10 cellular contexts compared by ENCODE assay signal in genomic region chr12:67457799-67458680, GRCh38.
DNase-seq lines count a peak whose midpoint lies in the region; ATAC-seq and TF ChIP-seq lines count a peak whose summit lies in the region.
"Had no signal": no experiment of that assay in that cellular context is flagged by ENCODE, and none has a peak within 500 bp of the region (broad histone marks: within the 10 kb centered on the region; RNA-seq: fewer than 3 reads in every experiment).

No MANE protein-coding gene starts in this region.

- H3K36me3 Mint-ChIP-seq in HFFc6 (ENCODE audit: low read depth) = no peaks in the 10 kb centered on the region

- H3K27me3 ChIP-seq in ACC112 (ENCODE audit: insufficient read depth, low read length) (no peaks in the 10 kb centered on the region), liver (ENCODE audit: control insufficient read depth in 4 of 4, insufficient read depth in 4 of 4, low read length in 3 of 4) (no peaks in the 10 kb centered on the region)

- H3K4me1 Mint-ChIP-seq in HFFc6 (ENCODE audit: low read depth) = peaks cover 26% of the 10 kb centered on the region

- ATAC-seq in HG02970 (IDR thresholded peaks at IDR 0.05; ENCODE audit: low FRiP score, unreplicated experiment) = no peak
- no peak for ATAC-seq in HG03432 (IDR thresholded peaks at IDR 0.05; ENCODE audit: unreplicated experiment)
- no peak for ATAC-seq in GM21515 (IDR thresholded peaks at IDR 0.05; ENCODE audit: unreplicated experiment)

- H3K4me1 ChIP-seq in ACC112 (ENCODE audit: control insufficient read depth, insufficient read depth, low read length, unreplicated experiment) (peaks cover 9% of the 10 kb centered on the region), liver (ENCODE audit: control insufficient read depth in 4 of 4, insufficient read depth in 4 of 4, low read length in 3 of 4) (peaks cover 0 to 6% (median 5%) of the 10 kb centered on the region in 4 donors)

- H3K9ac ChIP-seq in liver (ENCODE audit: low read depth in 1 of 2, low read length in 2 of 2) = no peak overlapping the region

- peak; percentile 9 to 34 for TF ChIP-seq RAD21 in liver (IDR thresholded peaks at IDR 0.05)

- H3K4me3 Mint-ChIP-seq in HFFc6 = no peak overlapping the region
- H3K4me3 Mint-ChIP-seq: activated T-cell treated with anti-CD3 and anti-CD28 coated beads, Interleukin-2, amount 50 U/mL, for 24 hours had no signal

- H3K27ac ChIP-seq in ACC112 (ENCODE audit: low read depth, low read length) (no peak overlapping the region), liver (ENCODE audit: low read depth in 1 of 2, low read length in 2 of 2) (no peak overlapping the region)

- DNase-seq in HFFc6 = no peak
- DNase-seq in stimulated activated naive CD4-positive, alpha-beta T cell treated with Interleukin-2 at 50 U/mL for 16 hours (lab: John Stamatoyannopoulos, UW) = no peak
- DNase-seq: activated T-cell treated with anti-CD3 and anti-CD28 coated beads, Interleukin-2, amount 50 U/mL, for 24 hours; NCI-H510A treated with DMSO at 0.1 percent for 48 hours had no signal

- H2AFZ ChIP-seq in ACC112 (ENCODE audit: low read length, unreplicated experiment) = peak overlapping the region; percentile 46

- H3K79me2 ChIP-seq in ACC112 (ENCODE audit: control insufficient read depth, insufficient read depth, low read length, unreplicated experiment) = no peaks in the 10 kb centered on the region

- H3K36me3 ChIP-seq in ACC112 (ENCODE audit: insufficient read depth, low read length) (no peaks in the 10 kb centered on the region), liver (ENCODE audit: control insufficient read depth in 4 of 4, insufficient read depth in 3 of 4, low read depth in 1 of 4, low read length in 3 of 4) (no peaks in the 10 kb centered on the region)

- no peak overlapping the region for H3K4me3 ChIP-seq in ACC112 (ENCODE audit: low read depth, low read length)
- H3K4me3 ChIP-seq in WI38 (ENCODE audit: low read depth, low read length) = no peak overlapping the region
- H3K4me3 ChIP-seq in liver (ENCODE audit: low read depth in 1 of 3, low read length in 3 of 3) = no peak overlapping the region

- no peak overlapping the region for H3K27ac Mint-ChIP-seq in HFFc6
- H3K27ac Mint-ChIP-seq: activated T-cell treated with anti-CD3 and anti-CD28 coated beads, Interleukin-2, amount 50 U/mL, for 24 hours had no signal

- TF ChIP-seq CTCF in HFFc6 (IDR thresholded peaks at IDR 0.05) (peak; percentile 63), WI38 (IDR thresholded peaks at IDR 0.05; ENCODE audit: low read depth, low read length) (peak; percentile 24; the same call in 1 of the 2 replicates), liver (IDR thresholded peaks at IDR 0.05; ENCODE audit: low read depth, low read length, missing input control) (no peak)

- H3K9me3 ChIP-seq in liver (ENCODE audit: control insufficient read depth in 4 of 4, low read length in 3 of 4) = no peaks in the 10 kb centered on the region

- H3K9me3 Mint-ChIP-seq in HFFc6 = no peaks in the 10 kb centered on the region

- WGBS in liver = 80% methylated on average over 10 of the region's 10 CpGs

- peaks cover 9% of the 10 kb centered on the region; the same call in 1 of the 2 replicates for H3K27me3 Mint-ChIP-seq in HFFc6 (ENCODE audit: insufficient read depth)

TF ChIP-seq in liver, 16 proteins besides CTCF, POLR2A, EP300 and RAD21:
- TF ChIP-seq, protein P1, sequence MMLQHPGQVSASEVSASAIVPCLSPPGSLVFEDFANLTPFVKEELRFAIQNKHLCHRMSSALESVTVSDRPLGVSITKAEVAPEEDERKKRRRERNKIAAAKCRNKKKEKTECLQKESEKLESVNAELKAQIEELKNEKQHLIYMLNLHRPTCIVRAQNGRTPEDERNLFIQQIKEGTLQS (IDR thresholded peaks at IDR 0.05) = no peak
- TF ChIP-seq HNF4G (IDR thresholded peaks at IDR 0.05) = no peak
- no peak for TF ChIP-seq MAX (IDR thresholded peaks at IDR 0.05)
- TF ChIP-seq SP1 (IDR thresholded peaks at IDR 0.05) = no peak
- no peak for TF ChIP-seq TAF1 (conservative IDR thresholded peaks at IDR 0.05)
- TF ChIP-seq FOXA1 (IDR thresholded peaks at IDR 0.05) = no peak
- TF ChIP-seq HNF4A (conservative IDR thresholded peaks at IDR 0.05) = no peak
- TF ChIP-seq, protein P2, sequence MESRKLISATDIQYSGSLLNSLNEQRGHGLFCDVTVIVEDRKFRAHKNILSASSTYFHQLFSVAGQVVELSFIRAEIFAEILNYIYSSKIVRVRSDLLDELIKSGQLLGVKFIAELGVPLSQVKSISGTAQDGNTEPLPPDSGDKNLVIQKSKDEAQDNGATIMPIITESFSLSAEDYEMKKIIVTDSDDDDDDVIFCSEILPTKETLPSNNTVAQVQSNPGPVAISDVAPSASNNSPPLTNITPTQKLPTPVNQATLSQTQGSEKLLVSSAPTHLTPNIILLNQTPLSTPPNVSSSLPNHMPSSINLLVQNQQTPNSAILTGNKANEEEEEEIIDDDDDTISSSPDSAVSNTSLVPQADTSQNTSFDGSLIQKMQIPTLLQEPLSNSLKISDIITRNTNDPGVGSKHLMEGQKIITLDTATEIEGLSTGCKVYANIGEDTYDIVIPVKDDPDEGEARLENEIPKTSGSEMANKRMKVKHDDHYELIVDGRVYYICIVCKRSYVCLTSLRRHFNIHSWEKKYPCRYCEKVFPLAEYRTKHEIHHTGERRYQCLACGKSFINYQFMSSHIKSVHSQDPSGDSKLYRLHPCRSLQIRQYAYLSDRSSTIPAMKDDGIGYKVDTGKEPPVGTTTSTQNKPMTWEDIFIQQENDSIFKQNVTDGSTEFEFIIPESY (IDR thresholded peaks at IDR 0.05) = no peak
